ENCODE assay signal across 8 cellular contexts in genomic region chr3:14403636-14404395, GRCh38. TPM values are rescaled to one million over a fixed set of nuclear protein-coding genes. Genes with fewer than 3 reads are reported as not detected.
DNase-seq lines count a peak whose midpoint lies in the region; ATAC-seq and TF ChIP-seq lines count a peak whose summit lies in the region.

No MANE protein-coding gene starts in this region.

- H3K27ac Mint-ChIP-seq in activated CD8-positive, alpha-beta memory T cell treated with anti-CD3 and anti-CD28 coated beads, Interleukin-2, amount 10 ng/mL, durations not matched to agents 7 days and 5 days = peak overlapping the region; percentile 16

- no peaks in the 10 kb centered on the region for H3K9me3 Mint-ChIP-seq in activated CD8-positive, alpha-beta memory T cell treated with anti-CD3 and anti-CD28 coated beads, Interleukin-2, amount 10 ng/mL, durations not matched to agents 7 days and 5 days (ENCODE audit: low read depth)

- H3K4me1 ChIP-seq in PC-3 (ENCODE audit: insufficient read depth, low read length) (peaks cover 32% of the 10 kb centered on the region), mucosa of descending colon (ENCODE audit: low read depth) (peaks cover 20% of the 10 kb centered on the region), vagina (peaks cover 45% of the 10 kb centered on the region)

- H3K4me3 ChIP-seq in PC-3 (ENCODE audit: low read length) (peak overlapping the region; percentile 95), mucosa of descending colon (peak overlapping the region; percentile 24), vagina (peak overlapping the region; percentile 68 to 89)

- BruUV-seq in PC-3 (replicated peaks; lab: Mats Ljungman, UMichigan) = no TSS peak

- H3K27me3 Mint-ChIP-seq in activated CD8-positive, alpha-beta memory T cell treated with anti-CD3 and anti-CD28 coated beads, Interleukin-2, amount 10 ng/mL, durations not matched to agents 7 days and 5 days = peaks cover 3% of the 10 kb centered on the region

- H3K27me3 ChIP-seq in PC-3 (ENCODE audit: low read length) (no peaks in the 10 kb centered on the region), vagina (no peaks in the 10 kb centered on the region)

- peaks cover 61% of the 10 kb centered on the region for H3K79me2 ChIP-seq in PC-3 (ENCODE audit: low read length)

- H3K27ac ChIP-seq in PC-3 (ENCODE audit: low read length) = no peak overlapping the region
- H3K27ac ChIP-seq in vagina = peak overlapping the region; percentile 81

- no peak for ATAC-seq in activated CD8-positive, alpha-beta memory T cell treated with anti-CD3 and anti-CD28 coated beads, Interleukin-2, amount 10 ng/mL, durations not matched to agents 7 days and 5 days
- ATAC-seq in PC-3 (0 out of 2 replicates have a peak, but pooled peaks have one; percentile 4), mucosa of descending colon (no peak)

- H3F3A ChIP-seq in PC-3 (ENCODE audit: low read length, unreplicated experiment) = no peaks in the 10 kb centered on the region

- TF ChIP-seq POLR2A in vagina (IDR thresholded peaks at IDR 0.05) = no peak

- peaks cover 22% of the 10 kb centered on the region for H4K20me1 ChIP-seq in PC-3 (ENCODE audit: low read length)

- H3K9me3 ChIP-seq in PC-3 (ENCODE audit: low read length) (no peaks in the 10 kb centered on the region), mucosa of descending colon (no peaks in the 10 kb centered on the region), vagina (no peaks in the 10 kb centered on the region)

- intact Hi-C loops in PC-3 (cut with micrococcal nuclease) = loop anchor here (2.0 kb wide), 3 partner anchors 65 to 201 kb away; no protein-coding TSS in a partner anchor
- intact Hi-C loops in mucosa of descending colon (cut with DNase I, micrococcal nuclease) = loop anchor here in 1 of 2 donors (10.0 kb wide), 1 partner anchor 51 kb away; no protein-coding TSS in a partner anchor
- intact Hi-C loops in vagina (cut with DNase I) = loop anchor here (2.0 kb wide), 1 partner anchor 49 kb away; no protein-coding TSS in a partner anchor

- H3K36me3 ChIP-seq in PC-3 (ENCODE audit: low read depth, low read length) (no peaks in the 10 kb centered on the region), mucosa of descending colon (ENCODE audit: low read depth) (no peaks in the 10 kb centered on the region), vagina (no peaks in the 10 kb centered on the region)

- H3K4me1 Mint-ChIP-seq in activated CD8-positive, alpha-beta memory T cell treated with anti-CD3 and anti-CD28 coated beads, Interleukin-2, amount 10 ng/mL, durations not matched to agents 7 days and 5 days = peaks cover 39% of the 10 kb centered on the region

- no peaks in the 10 kb centered on the region for H3K9me2 ChIP-seq in PC-3 (replicated peaks; ENCODE audit: low read length)

- H3K9ac ChIP-seq in PC-3 (ENCODE audit: low read length) = peak overlapping the region; percentile 92

- peak overlapping the region; percentile 96 for H3K4me2 ChIP-seq in PC-3 (ENCODE audit: low read length)

- TF ChIP-seq CTCF in PC-3 (conservative IDR thresholded peaks at IDR 0.05; ENCODE audit: low read depth, low read length) (no peak), mucosa of descending colon (IDR thresholded peaks at IDR 0.05) (no peak), vagina (IDR thresholded peaks at IDR 0.05) (no peak)

- POLR2A ChIA-PET in PC-3 (lab: Charles Lee; ENCODE audit: unreplicated experiment) = no interaction called here

- peaks cover 9% of the 10 kb centered on the region for H3K36me3 Mint-ChIP-seq in activated CD8-positive, alpha-beta memory T cell treated with anti-CD3 and anti-CD28 coated beads, Interleukin-2, amount 10 ng/mL, durations not matched to agents 7 days and 5 days

- H2AFZ ChIP-seq in PC-3 (ENCODE audit: low read length) = no peak overlapping the region

- no peak for DNase-seq in activated CD8-positive, alpha-beta memory T cell treated with anti-CD3 and anti-CD28 coated beads, Interleukin-2, amount 10 ng/mL, durations not matched to agents 7 days and 5 days
- DNase-seq in activated CD8-positive, alpha-beta memory T cell treated with anti-CD3 and anti-CD28 coated beads for 24 hours = no peak
- DNase-seq in PC-3 (peak; percentile 20), dermis blood vessel endothelial cell (peak; percentile 25), mucosa of descending colon (peak in 1 of 3 donors; percentile 25), vagina (ENCODE audit: extremely low spot score in 2 of 2) (no peak), SHP77 treated with DMSO at 0.1 percent for 48 hours (lab: John Stamatoyannopoulos, UW) (no peak), NCI-H446 (lab: John Stamatoyannopoulos, UW) (no peak)

- CTCF ChIA-PET in activated CD8-positive, alpha-beta memory T cell treated with anti-CD3 and anti-CD28 coated beads, Interleukin-2, amount 10 ng/mL, durations not matched to agents 7 days and 5 days (lab: Charles Lee) = interaction anchor here (0.7 to 3.3 kb wide), 8 partner anchors 17 to 142 kb away, joined by 3 to 21 read pairs (median 4); no protein-coding TSS in a partner anchor
- CTCF ChIA-PET in PC-3 (lab: Charles Lee) = no interaction called here

- peak overlapping the region; percentile 91 for H3K4me3 Mint-ChIP-seq in activated CD8-positive, alpha-beta memory T cell treated with anti-CD3 and anti-CD28 coated beads, Interleukin-2, amount 10 ng/mL, durations not matched to agents 7 days and 5 days

RNA-seq across cellular contexts. Expression of gene SLC6A6, which starts 1.4 kb away (rescaled TPM):
- total RNA-seq in activated CD8-positive, alpha-beta memory T cell treated with anti-CD3 and anti-CD28 coated beads, Interleukin-2, amount 10 ng/mL, durations not matched to agents 7 days and 5 days = 10 to 100 TPM; 55.3 to 64.6 TPM
- total RNA-seq in PC-3 (2014; rRNA removed) (28.1 and 31.9 TPM in 2 replicates), dermis blood vessel endothelial cell (10.9 and 28.6 TPM in 2 replicates), mucosa of descending colon (10 to 100 TPM in 2 of 3 donors, 1 to 10 TPM in 1; 4.4 to 11.2 (median 10.5) TPM), vagina (30.7 TPM)

Comparison
In these comparisons a context has a peak if more than half of its experiments do, and no peak if none do; other contexts are left out.
1. DNase-seq: peak in PC-3 (single experiment) and dermis blood vessel endothelial cell (single experiment); none in activated CD8-positive, alpha-beta memory T cell treated with anti-CD3 and anti-CD28 coated beads, Interleukin-2, amount 10 ng/mL, durations not matched to agents 7 days and 5 days (single experiment), activated CD8-positive, alpha-beta memory T cell treated with anti-CD3 and anti-CD28 coated beads for 24 hours (single experiment), vagina (0 of 2), SHP77 treated with DMSO at 0.1 percent for 48 hours (single experiment) and NCI-H446 (0 of 2).
2. H3K4me3 ChIP-seq: peak in every context shown above with its lines; median percentile 95 in PC-3; 78 in vagina; 24 in mucosa of descending colon.